2 cellular contexts compared by ENCODE assay signal in genomic region chr4:152735302-152735917, GRCh38.
TF ChIP-seq lines count a peak whose summit lies in the region.

No MANE protein-coding gene starts in this region.

TF ChIP-seq in K562, 482 proteins besides CTCF, POLR2A, EP300 and RAD21:
- TF ChIP-seq MYNN (IDR thresholded peaks at IDR 0.05) (no peak), MYNN (CRISPR knock-in tag; IDR thresholded peaks at IDR 0.05) (no peak), CREB5 (CRISPR knock-in tag; IDR thresholded peaks at IDR 0.05) (0 out of 2 replicates have a peak, but pooled peaks have one; percentile 48), SMC3 (conservative IDR thresholded peaks at IDR 0.05; ENCODE audit: insufficient read depth, low read depth, low read length) (0 out of 2 replicates have a peak, but pooled peaks have one; percentile 14), ZZZ3 (IDR thresholded peaks at IDR 0.05) (0 out of 2 replicates have a peak, but pooled peaks have one; percentile 31), AFF4 (CRISPR knock-in tag; IDR thresholded peaks at IDR 0.05) (no peak)

TF ChIP-seq in liver, 16 proteins besides CTCF, POLR2A, EP300 and RAD21:
- TF ChIP-seq FOXA1 (IDR thresholded peaks at IDR 0.05) (no peak), GABPA (IDR thresholded peaks at IDR 0.05 in 1 of 2, conservative IDR thresholded peaks at IDR 0.05 in 1 of 2) (no peak), ATF3 (IDR thresholded peaks at IDR 0.05) (no peak), JUND (IDR thresholded peaks at IDR 0.05) (no peak), REST (IDR thresholded peaks at IDR 0.05) (no peak), EGR1 (IDR thresholded peaks at IDR 0.05; ENCODE audit: low read depth in 2 of 2) (no peak)
